26 cellular contexts compared by ENCODE assay signal in the genomic region with DNA sequence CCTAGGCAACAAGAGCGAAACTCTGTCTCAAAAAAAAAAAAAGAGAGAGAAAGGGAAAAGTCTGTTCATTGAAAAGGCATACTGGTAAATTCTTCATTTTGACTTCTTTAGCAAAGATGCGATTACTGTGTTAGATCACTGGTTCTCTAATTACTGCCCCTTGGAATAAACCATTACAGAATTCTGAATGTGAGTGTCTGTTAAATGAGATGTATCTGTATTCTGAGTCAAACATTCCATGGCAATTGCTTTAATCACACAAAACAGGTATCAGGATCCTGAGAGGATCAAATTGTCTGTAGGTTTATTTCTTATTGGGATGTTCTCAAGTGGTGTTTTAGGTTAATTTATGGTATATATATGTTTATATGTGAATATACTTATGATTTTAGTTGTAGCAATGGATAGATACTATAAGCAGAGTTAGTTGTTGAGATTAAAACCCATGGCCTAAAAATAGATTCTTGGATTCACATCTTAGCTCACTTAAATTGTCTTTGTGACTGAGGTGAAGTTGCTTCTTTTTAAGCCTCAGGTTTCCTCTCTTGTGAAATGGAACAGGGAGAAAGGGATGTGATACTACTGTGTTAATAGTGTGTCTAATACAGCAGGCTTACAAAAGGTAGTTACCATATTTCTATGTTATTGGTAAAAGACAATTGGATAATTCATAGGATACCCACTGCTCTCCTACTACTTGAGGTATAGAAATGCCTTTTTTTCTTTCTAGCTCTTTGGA. TPM values are rescaled to one million over a fixed set of nuclear protein-coding genes. Genes with fewer than 3 reads are reported as not detected.
DNase-seq lines count a peak whose midpoint lies in the region; ATAC-seq and TF ChIP-seq lines count a peak whose summit lies in the region.
"Had no signal": no experiment of that assay in that cellular context is flagged by ENCODE, and none has a peak within 500 bp of the region (broad histone marks: within the 10 kb centered on the region; RNA-seq: fewer than 3 reads in every experiment).

No MANE protein-coding gene starts in this region.

- H3K4me3 ChIP-seq in CD4-positive, CD25-positive, alpha-beta regulatory T cell (ENCODE audit: low read depth, low read length), result no peak overlapping the region
- H3K4me3 ChIP-seq in naive thymus-derived CD4-positive, alpha-beta T cell (ENCODE audit: low read length), result no peak overlapping the region
- H3K4me3 ChIP-seq in mucosa of descending colon (no peak overlapping the region), right cardiac atrium (ENCODE audit: low read length) (no peak overlapping the region)
- H3K4me3 ChIP-seq: heart left ventricle, neural progenitor cell, psoas muscle, tibial artery had no signal

- WGBS in right cardiac atrium, result 100% methylated on average over 2 of the region's 2 CpGs

- no peaks in the 10 kb centered on the region for H3K4me1 ChIP-seq in CD4-positive, CD25-positive, alpha-beta regulatory T cell (ENCODE audit: control insufficient read depth, insufficient read depth, low read length, poor library complexity, severe bottlenecking)
- peaks cover 0 to 4% of the 10 kb centered on the region in 2 donors for H3K4me1 ChIP-seq in naive thymus-derived CD4-positive, alpha-beta T cell (ENCODE audit: control insufficient read depth in 2 of 2, insufficient read depth in 2 of 2, low read length in 2 of 2)
- H3K4me1 ChIP-seq in mucosa of descending colon (ENCODE audit: low read depth), result no peaks in the 10 kb centered on the region
- no peaks in the 10 kb centered on the region for H3K4me1 ChIP-seq in right cardiac atrium (ENCODE audit: control insufficient read depth, insufficient read depth, low read length)
- H3K4me1 ChIP-seq: neural progenitor cell, psoas muscle, tibial artery had no signal

- TF ChIP-seq CTCF in mucosa of descending colon (IDR thresholded peaks at IDR 0.05), result no peak

- H3K36me3 ChIP-seq in CD4-positive, CD25-positive, alpha-beta regulatory T cell (ENCODE audit: control insufficient read depth, insufficient read depth, low read length), result peaks cover 97% of the 10 kb centered on the region
- peaks cover 46 to 92% (median 63%) of the 10 kb centered on the region in 3 experiments for H3K36me3 ChIP-seq in naive thymus-derived CD4-positive, alpha-beta T cell (ENCODE audit: control insufficient read depth in 2 of 3, insufficient read depth in 3 of 3, low read length in 3 of 3)
- peaks cover 23% of the 10 kb centered on the region for H3K36me3 ChIP-seq in mucosa of descending colon (ENCODE audit: low read depth)

- H3K9me3 ChIP-seq in CD4-positive, CD25-positive, alpha-beta regulatory T cell (ENCODE audit: control insufficient read depth in 2 of 2, low read length in 2 of 2), result no peaks in the 10 kb centered on the region
- no peaks in the 10 kb centered on the region for H3K9me3 ChIP-seq in naive thymus-derived CD4-positive, alpha-beta T cell (ENCODE audit: control insufficient read depth in 2 of 3, low read length in 3 of 3)
- H3K9me3 ChIP-seq in mucosa of descending colon (no peaks in the 10 kb centered on the region), right cardiac atrium (ENCODE audit: control insufficient read depth, low read length) (no peaks in the 10 kb centered on the region)
- H3K9me3 ChIP-seq: heart left ventricle, psoas muscle, tibial artery had no signal

- POLR2A ChIA-PET in naive thymus-derived CD4-positive, alpha-beta T cell (lab: Charles Lee), result interaction anchor here (1.6 kb wide), 1 partner anchor 15 kb away, joined by 4 read pairs; no protein-coding TSS in a partner anchor

- intact Hi-C loops in activated T-helper 2 cell treated with anti-CD3 and anti-CD28 coated beads, Interferon-gamma antibody, Interleukin-2, Interleukin-4, amounts not matched to agents 10 μg/mL and 5 μg/mL and 100 μg/mL, durations not matched to agents 14 hours and 24 hours and 36 hours (cut with micrococcal nuclease), result no loop called here
- intact Hi-C loops in naive thymus-derived CD4-positive, alpha-beta T cell (cut with micrococcal nuclease), result no loop called here
- intact Hi-C loops in mucosa of descending colon (cut with DNase I, micrococcal nuclease), result loop anchor here in 1 of 2 donors (10.0 kb wide), 1 partner anchor 565 kb away; no protein-coding TSS in a partner anchor
- intact Hi-C loops in right cardiac atrium (cut with DNase I), result loop anchor here in 2 of 4 donors (10.0 kb wide), 2 partner anchors 555 to 575 kb away; a partner anchor contains a TSS

- H3K27ac Mint-ChIP-seq in CD4-positive, CD25-positive, alpha-beta regulatory T cell, result peak overlapping the region in 2 of 3 donors; percentile 1 to 22
- peak overlapping the region; percentile 61 for H3K27ac Mint-ChIP-seq in activated T-helper 2 cell treated with anti-CD3 and anti-CD28 coated beads, Interferon-gamma antibody, Interleukin-2, Interleukin-4, amounts not matched to agents 10 μg/mL and 5 μg/mL and 100 μg/mL, durations not matched to agents 14 hours and 24 hours and 36 hours
- H3K27ac Mint-ChIP-seq in naive thymus-derived CD4-positive, alpha-beta T cell, result peak overlapping the region in 5 of 9 donors; percentile 12 to 75 (median 39)
- H3K27ac Mint-ChIP-seq: neural progenitor cell had no signal

- no peaks in the 10 kb centered on the region for H3K27me3 ChIP-seq in CD4-positive, CD25-positive, alpha-beta regulatory T cell (ENCODE audit: control insufficient read depth, insufficient read depth, low read length)
- H3K27me3 ChIP-seq in naive thymus-derived CD4-positive, alpha-beta T cell (ENCODE audit: control insufficient read depth in 2 of 2, insufficient read depth in 2 of 2, low read length in 2 of 2), result no peaks in the 10 kb centered on the region
- H3K27me3 ChIP-seq in right cardiac atrium (ENCODE audit: control insufficient read depth, insufficient read depth), result no peaks in the 10 kb centered on the region
- H3K27me3 ChIP-seq: heart left ventricle, neural progenitor cell, tibial artery had no signal

- CTCF ChIA-PET in naive thymus-derived CD4-positive, alpha-beta T cell (lab: Charles Lee), result no interaction called here

- DNase-seq in NOMO-1 treated with DMSO at 0.1 percent for 48 hours (lab: John Stamatoyannopoulos, UW; ENCODE audit: unreplicated experiment) (peak; percentile 10), NOMO-1 (lab: John Stamatoyannopoulos, UW; ENCODE audit: unreplicated experiment in 2 of 2) (no peak), mucosa of descending colon (no peak), right cardiac atrium (no peak)
- DNase-seq in CD4-positive, CD25-positive, alpha-beta regulatory T cell, result no peak
- no peak for DNase-seq in activated T-helper 2 cell treated with anti-CD3 and anti-CD28 coated beads, Interferon-gamma antibody, Interleukin-2, Interleukin-4, amounts not matched to agents 10 μg/mL and 5 μg/mL and 100 μg/mL, durations not matched to agents 14 hours and 24 hours and 36 hours (ENCODE audit: low spot score)
- no peak for DNase-seq in naive thymus-derived CD4-positive, alpha-beta T cell
- DNase-seq: 8988T; activated CD4-positive, CD25-positive, alpha-beta regulatory T cell treated with anti-CD3 and anti-CD28 coated beads, Interleukin-2, amount 50 U/mL, for 72 hours; activated gamma-delta T cell; AML-193; aorta; DMS79; heart left ventricle; Kasumi-1; NCI-H1105; NCI-H2029 treated with DMSO at 0.1 percent for 48 hours; NCI-H748 treated with DMSO at 0.1 percent for 48 hours; psoas muscle; Right ventricle myocardium superior; stimulated activated CD4-positive, alpha-beta T cell treated with anti-CD3 and anti-CD28 coated beads, Interleukin-1b, Interleukin-23, amount 100 ng/mL, for 48 hours; stimulated activated naive CD4-positive, alpha-beta T cell treated with Interleukin-2 at 50 U/mL for 16 hours; tibial artery had no signal

- H3K4me3 Mint-ChIP-seq in CD4-positive, CD25-positive, alpha-beta regulatory T cell, result no peak overlapping the region
- H3K4me3 Mint-ChIP-seq in activated T-helper 2 cell treated with anti-CD3 and anti-CD28 coated beads, Interferon-gamma antibody, Interleukin-2, Interleukin-4, amounts not matched to agents 10 μg/mL and 5 μg/mL and 100 μg/mL, durations not matched to agents 14 hours and 24 hours and 36 hours (ENCODE audit: low read depth), result no peak overlapping the region
- H3K4me3 Mint-ChIP-seq in naive thymus-derived CD4-positive, alpha-beta T cell, result no peak overlapping the region
- H3K4me3 Mint-ChIP-seq: neural progenitor cell had no signal

- no peak for ATAC-seq in CD4-positive, CD25-positive, alpha-beta regulatory T cell (ENCODE audit: low read depth in 2 of 2)
- no peak for ATAC-seq in naive thymus-derived CD4-positive, alpha-beta T cell
- ATAC-seq in mucosa of descending colon (no peak), HG02840 (IDR thresholded peaks at IDR 0.05; ENCODE audit: low FRiP score, unreplicated experiment) (no peak), right cardiac atrium (no peak)
- ATAC-seq: heart left ventricle, left lobe of liver had no signal

- H3K36me3 Mint-ChIP-seq in CD4-positive, CD25-positive, alpha-beta regulatory T cell, result peaks cover 48% of the 10 kb centered on the region
- H3K36me3 Mint-ChIP-seq in activated T-helper 2 cell treated with anti-CD3 and anti-CD28 coated beads, Interferon-gamma antibody, Interleukin-2, Interleukin-4, amounts not matched to agents 10 μg/mL and 5 μg/mL and 100 μg/mL, durations not matched to agents 14 hours and 24 hours and 36 hours (ENCODE audit: low read depth), result peaks cover 90% of the 10 kb centered on the region
- H3K36me3 Mint-ChIP-seq in naive thymus-derived CD4-positive, alpha-beta T cell, result peaks cover 4 to 47% (median 31%) of the 10 kb centered on the region in 5 donors

- no peak overlapping the region for H3K27ac ChIP-seq in CD4-positive, CD25-positive, alpha-beta regulatory T cell (ENCODE audit: insufficient read depth, low read length, poor library complexity, severe bottlenecking)
- peak overlapping the region; percentile 37 for H3K27ac ChIP-seq in naive thymus-derived CD4-positive, alpha-beta T cell (ENCODE audit: low read depth, low read length)
- no peak overlapping the region for H3K27ac ChIP-seq in right cardiac atrium (ENCODE audit: low read length)
- H3K27ac ChIP-seq: heart left ventricle, neural progenitor cell, psoas muscle, tibial artery had no signal

- no peaks in the 10 kb centered on the region for H3K27me3 Mint-ChIP-seq in CD4-positive, CD25-positive, alpha-beta regulatory T cell
- H3K27me3 Mint-ChIP-seq in activated T-helper 2 cell treated with anti-CD3 and anti-CD28 coated beads, Interferon-gamma antibody, Interleukin-2, Interleukin-4, amounts not matched to agents 10 μg/mL and 5 μg/mL and 100 μg/mL, durations not matched to agents 14 hours and 24 hours and 36 hours (ENCODE audit: low read depth), result no peaks in the 10 kb centered on the region
- no peaks in the 10 kb centered on the region for H3K27me3 Mint-ChIP-seq in naive thymus-derived CD4-positive, alpha-beta T cell

- H3K9me3 Mint-ChIP-seq in CD4-positive, CD25-positive, alpha-beta regulatory T cell, result no peaks in the 10 kb centered on the region
- H3K9me3 Mint-ChIP-seq in activated T-helper 2 cell treated with anti-CD3 and anti-CD28 coated beads, Interferon-gamma antibody, Interleukin-2, Interleukin-4, amounts not matched to agents 10 μg/mL and 5 μg/mL and 100 μg/mL, durations not matched to agents 14 hours and 24 hours and 36 hours, result no peaks in the 10 kb centered on the region
- no peaks in the 10 kb centered on the region for H3K9me3 Mint-ChIP-seq in naive thymus-derived CD4-positive, alpha-beta T cell
- H3K9me3 Mint-ChIP-seq: neural progenitor cell had no signal

- H3K4me1 Mint-ChIP-seq in CD4-positive, CD25-positive, alpha-beta regulatory T cell, result peaks cover 28 to 38% (median 32%) of the 10 kb centered on the region in 4 donors
- peaks cover 27% of the 10 kb centered on the region for H3K4me1 Mint-ChIP-seq in activated T-helper 2 cell treated with anti-CD3 and anti-CD28 coated beads, Interferon-gamma antibody, Interleukin-2, Interleukin-4, amounts not matched to agents 10 μg/mL and 5 μg/mL and 100 μg/mL, durations not matched to agents 14 hours and 24 hours and 36 hours (ENCODE audit: low read depth)
- peaks cover 18 to 51% (median 46%) of the 10 kb centered on the region in 7 donors for H3K4me1 Mint-ChIP-seq in naive thymus-derived CD4-positive, alpha-beta T cell
- H3K4me1 Mint-ChIP-seq: neural progenitor cell had no signal

RNA-seq across cellular contexts. Expression of a gene that starts 16.2 kb away (rescaled TPM):
- total RNA-seq in CD4-positive, CD25-positive, alpha-beta regulatory T cell, result 284 TPM
- 100 to 1,000 TPM in 1 of 4 donors, 10 to 100 TPM in 3; 85.5 to 120 (median 91.6) TPM for polyA plus RNA-seq in CD4-positive, CD25-positive, alpha-beta regulatory T cell
- total RNA-seq in activated T-helper 2 cell treated with anti-CD3 and anti-CD28 coated beads, Interferon-gamma antibody, Interleukin-2, Interleukin-4, amounts not matched to agents 10 μg/mL and 5 μg/mL and 100 μg/mL, durations not matched to agents 14 hours and 24 hours and 36 hours, result 212 and 223 TPM in 2 replicates
- total RNA-seq in naive thymus-derived CD4-positive, alpha-beta T cell, result 100 to 1,000 TPM; 188 to 342 (median 246) TPM
- polyA plus RNA-seq in naive thymus-derived CD4-positive, alpha-beta T cell, result 100 to 1,000 TPM; 173 to 261 TPM
- total RNA-seq in mucosa of descending colon, result 100 to 1,000 TPM; 117 to 131 (median 120) TPM
- 10 to 100 TPM; 71.8 to 91.7 (median 79.3) TPM for total RNA-seq in right cardiac atrium
- polyA plus RNA-seq in right cardiac atrium, result 41.2 TPM
